Comparison of ENCODE assay signal across 8 cellular contexts in genomic region chr5:141567513-141568117, GRCh38. TPM values are rescaled to one million over a fixed set of nuclear protein-coding genes. Genes with fewer than 3 reads are reported as not detected.
DNase-seq lines count a peak whose midpoint lies in the region; ATAC-seq and TF ChIP-seq lines count a peak whose summit lies in the region.

No MANE protein-coding gene starts in this region.

- peaks cover 94% of the 10 kb centered on the region for H3K36me3 ChIP-seq in CD4-positive, CD25-positive, alpha-beta regulatory T cell (ENCODE audit: control insufficient read depth, insufficient read depth, low read length)
- H3K36me3 ChIP-seq in H7 (replicated peaks; ENCODE audit: control insufficient read depth, insufficient read depth, low read length) (peaks cover 12% of the 10 kb centered on the region), ascending aorta (peaks cover 19 to 56% of the 10 kb centered on the region in 2 donors), right lobe of liver (peaks cover 0 to 42% (median 12%) of the 10 kb centered on the region in 4 donors)

- no peaks in the 10 kb centered on the region for H3K27me3 Mint-ChIP-seq in CD4-positive, CD25-positive, alpha-beta regulatory T cell

- H3K27ac Mint-ChIP-seq in CD4-positive, CD25-positive, alpha-beta regulatory T cell, result peak overlapping the region in 2 of 3 donors; percentile 38 to 76

- TF ChIP-seq POLR2A in right lobe of liver (IDR thresholded peaks at IDR 0.05), result no peak

- H3K4me1 ChIP-seq in CD4-positive, CD25-positive, alpha-beta regulatory T cell (ENCODE audit: control insufficient read depth, insufficient read depth, low read length, poor library complexity, severe bottlenecking), result peaks cover 9% of the 10 kb centered on the region
- H3K4me1 ChIP-seq in ascending aorta (peaks cover 0 to 6% of the 10 kb centered on the region in 2 donors), right lobe of liver (peaks cover 0 to 19% (median 5%) of the 10 kb centered on the region in 4 donors)

- DNase-seq in CD4-positive, CD25-positive, alpha-beta regulatory T cell, result peak in 2 of 3 donors; percentile 28 to 30
- DNase-seq in H7 (peak; percentile 56), ascending aorta (ENCODE audit: low spot score in 2 of 2) (no peak), right lobe of liver (no peak)
- DNase-seq in NK-92 treated with Interleukin-12 subunit alpha and Interleukin-12 subunit beta, amount 100 ng/mL, for 24 hours (lab: John Stamatoyannopoulos, UW), result no peak
- no peak for DNase-seq in central memory CD4-positive, alpha-beta T cell

- H3K4me3 ChIP-seq in CD4-positive, CD25-positive, alpha-beta regulatory T cell (ENCODE audit: low read depth, low read length), result no peak overlapping the region
- no peak overlapping the region for H3K4me3 ChIP-seq in H7 (ENCODE audit: insufficient read depth, low read depth, low read length)
- H3K4me3 ChIP-seq in ascending aorta, result no peak overlapping the region
- no peak overlapping the region for H3K4me3 ChIP-seq in right lobe of liver

- TF ChIP-seq CTCF in ascending aorta (IDR thresholded peaks at IDR 0.05) (peak; percentile 30 to 91 (median 86)), right lobe of liver (IDR thresholded peaks at IDR 0.05) (peak; percentile 69 to 90 (median 89))

- ATAC-seq in CD4-positive, CD25-positive, alpha-beta regulatory T cell (ENCODE audit: low read depth in 2 of 2), result no peak
- ATAC-seq in right lobe of liver, result no peak
- no peak for ATAC-seq in HG03571 (IDR thresholded peaks at IDR 0.05; ENCODE audit: unreplicated experiment)
- ATAC-seq in HG03108 (IDR thresholded peaks at IDR 0.05; ENCODE audit: unreplicated experiment), result no peak

- no peaks in the 10 kb centered on the region for H3K9me3 ChIP-seq in CD4-positive, CD25-positive, alpha-beta regulatory T cell (ENCODE audit: control insufficient read depth in 2 of 2, low read length in 2 of 2)
- no peaks in the 10 kb centered on the region for H3K9me3 ChIP-seq in ascending aorta
- no peaks in the 10 kb centered on the region for H3K9me3 ChIP-seq in right lobe of liver

- H3K4me1 Mint-ChIP-seq in CD4-positive, CD25-positive, alpha-beta regulatory T cell, result peaks cover 34 to 45% (median 38%) of the 10 kb centered on the region in 4 donors

- intact Hi-C loops in ascending aorta (cut with DNase I), result no loop called here
- intact Hi-C loops in right lobe of liver (cut with DNase I), result no loop called here

- no peaks in the 10 kb centered on the region for H3K9me3 Mint-ChIP-seq in CD4-positive, CD25-positive, alpha-beta regulatory T cell

- H3K27ac ChIP-seq in CD4-positive, CD25-positive, alpha-beta regulatory T cell (ENCODE audit: insufficient read depth, low read length, poor library complexity, severe bottlenecking), result peak overlapping the region; percentile 38
- H3K27ac ChIP-seq in ascending aorta (no peak overlapping the region), right lobe of liver (no peak overlapping the region)

- H3K27me3 ChIP-seq in CD4-positive, CD25-positive, alpha-beta regulatory T cell (ENCODE audit: control insufficient read depth, insufficient read depth, low read length), result no peaks in the 10 kb centered on the region
- no peaks in the 10 kb centered on the region for H3K27me3 ChIP-seq in H7 (ENCODE audit: control insufficient read depth, insufficient read depth, low read length)
- no peaks in the 10 kb centered on the region for H3K27me3 ChIP-seq in ascending aorta
- H3K27me3 ChIP-seq in right lobe of liver, result no peaks in the 10 kb centered on the region

- peak overlapping the region in 1 of 4 donors; percentile 45 for H3K4me3 Mint-ChIP-seq in CD4-positive, CD25-positive, alpha-beta regulatory T cell

- WGBS in right lobe of liver (ENCODE audit: insufficient coverage, low coverage, low lambda C conversion rate, missing lambda C conversion rate), result 23% methylated on average over 2 of the region's 2 CpGs

- H3K36me3 Mint-ChIP-seq in CD4-positive, CD25-positive, alpha-beta regulatory T cell, result peaks cover 39% of the 10 kb centered on the region

RNA-seq across cellular contexts. Expression of gene DIAPH1, which starts 51.2 kb away (rescaled TPM):
- 287 TPM for total RNA-seq in CD4-positive, CD25-positive, alpha-beta regulatory T cell
- 100 to 1,000 TPM in 1 of 4 donors, 10 to 100 TPM in 3; 86.1 to 105 (median 90.7) TPM for polyA plus RNA-seq in CD4-positive, CD25-positive, alpha-beta regulatory T cell
- 31.2 and 37.5 TPM in 2 replicates for total RNA-seq in H7 (2014; rRNA removed; shearing (Covaris generic))
- total RNA-seq in ascending aorta (65.8 TPM), right lobe of liver (100 to 1,000 TPM in 4 of 6 experiments, 10 to 100 TPM in 2; 93.7 to 114 (median 107) TPM)

Comparison
In these comparisons a context has a peak if more than half of its experiments do, and no peak if none do; other contexts are left out.
1. DNase-seq: peak in CD4-positive, CD25-positive, alpha-beta regulatory T cell (2 of 3) and H7 (single experiment); none in ascending aorta (0 of 2), right lobe of liver (0 of 3), NK-92 treated with Interleukin-12 subunit alpha and Interleukin-12 subunit beta, amount 100 ng/mL, for 24 hours (single experiment) and central memory CD4-positive, alpha-beta T cell (single experiment).